In genomic region chr10:110919349-110919931, GRCh38 we compare ENCODE assay signal across 8 cellular contexts. TPM values are rescaled to one million over a fixed set of nuclear protein-coding genes. Genes with fewer than 3 reads are reported as not detected.
DNase-seq lines count a peak whose midpoint lies in the region; ATAC-seq and TF ChIP-seq lines count a peak whose summit lies in the region.

TSS of gene SHOC2 (plus strand) at chr10:110919604. CDS start at chr10:110964359, 44,755 bp downstream.

- DNase-seq in NCI-H2081 (lab: John Stamatoyannopoulos, UW) (peak; percentile 64 to 72), NCI-H2081 treated with DMSO at 0.1 percent for 48 hours (lab: John Stamatoyannopoulos, UW) (no peak), RWPE1 (ENCODE audit: low spot score) (peak; percentile 79), heart right ventricle (peak; percentile 98 to 99), renal cortical epithelial cell (ENCODE audit: low read depth) (no peak), LoVo (ENCODE audit: low spot score) (no peak)

- peaks cover 7 to 60% (median 47%) of the 10 kb centered on the region in 9 donors for H3K4me1 ChIP-seq in heart right ventricle

- no peaks in the 10 kb centered on the region for H3K27me3 ChIP-seq in heart right ventricle

- ATAC-seq in HG02938 (IDR thresholded peaks at IDR 0.05; ENCODE audit: unreplicated experiment): peak; percentile 1
- ATAC-seq in heart right ventricle: peak; percentile 15 to 75 (median 30)

- POLR2A ChIA-PET in RWPE1 (lab: Yijun Ruan, JAX; ENCODE audit: low non-redundant PET): interaction anchor here (1.1 to 1.2 kb wide), 2 partner anchors 10 to 17 kb away, joined by 3 to 6 read pairs; no protein-coding TSS in a partner anchor

- no peaks in the 10 kb centered on the region for H3K9me3 Mint-ChIP-seq in activated naive CD8-positive, alpha-beta T cell (ENCODE audit: low read depth)

- H3K27me3 Mint-ChIP-seq in activated naive CD8-positive, alpha-beta T cell: no peaks in the 10 kb centered on the region

- H3K27ac ChIP-seq in RWPE1 (peak within 1 kb of the TSS; percentile 97), heart right ventricle (peak within 1 kb of the TSS; percentile 93 to 99 (median 97))

- TF ChIP-seq CTCF in RWPE1 (conservative IDR thresholded peaks at IDR 0.05; ENCODE audit: low read depth) (no peak), heart right ventricle (IDR thresholded peaks at IDR 0.05) (peak in 7 of 9 donors; percentile 12 to 54 (median 29))

- H3K27ac Mint-ChIP-seq in activated naive CD8-positive, alpha-beta T cell: peak within 1 kb of the TSS; percentile 99

- H3K4me1 Mint-ChIP-seq in activated naive CD8-positive, alpha-beta T cell (ENCODE audit: low read depth): peaks cover 54% of the 10 kb centered on the region

- peak within 1 kb of the TSS; percentile 96 for H3K4me3 Mint-ChIP-seq in activated naive CD8-positive, alpha-beta T cell

- H3K9me3 ChIP-seq in heart right ventricle: no peaks in the 10 kb centered on the region

- CTCF ChIA-PET in RWPE1 (lab: Yijun Ruan, JAX): interaction anchor here (1.0 kb wide), 1 partner anchor 173 kb away, joined by 7 read pairs; no protein-coding TSS in a partner anchor

- 0% methylated on average over 33 to 60 of the region's 61 CpGs for WGBS in heart right ventricle, 2 donors

- intact Hi-C loops in heart right ventricle (cut with DNase I): loop anchor here in 3 of 10 donors (2.0 to 10.0 kb wide), 3 partner anchors 49 to 915 kb away; partner anchors contain the start of genes ADD3 (in 1 of the 3), DUSP5 (in 1 of the 3) and PDCD4 (in 1 of the 3)

- peaks cover 7% of the 10 kb centered on the region for H3K36me3 Mint-ChIP-seq in activated naive CD8-positive, alpha-beta T cell

- peak within 1 kb of the TSS; percentile 59 to 79 (median 70) for H3K4me3 ChIP-seq in heart right ventricle

- peaks cover 0 to 12% (median 0%) of the 10 kb centered on the region in 9 donors for H3K36me3 ChIP-seq in heart right ventricle

RNA-seq across cellular contexts. Expression of gene SHOC2, which starts in this region (rescaled TPM):
- total RNA-seq in heart right ventricle (10 to 100 TPM; 39.3 to 68.2 (median 49.1) TPM), renal cortical epithelial cell (63.4 and 79.0 TPM in 2 replicates)
- polyA plus RNA-seq in heart right ventricle: 10 to 100 TPM; 18.6 to 22.4 TPM

Comparison
In these comparisons a context has a peak if more than half of its experiments do, and no peak if none do; other contexts are left out.
1. DNase-seq: peak in NCI-H2081 (2 of 2), RWPE1 (single experiment) and heart right ventricle (2 of 2); none in NCI-H2081 treated with DMSO at 0.1 percent for 48 hours (single experiment), renal cortical epithelial cell (single experiment) and LoVo (single experiment).